Comparison of ENCODE assay signal across 2 cellular contexts in the genomic region with DNA sequence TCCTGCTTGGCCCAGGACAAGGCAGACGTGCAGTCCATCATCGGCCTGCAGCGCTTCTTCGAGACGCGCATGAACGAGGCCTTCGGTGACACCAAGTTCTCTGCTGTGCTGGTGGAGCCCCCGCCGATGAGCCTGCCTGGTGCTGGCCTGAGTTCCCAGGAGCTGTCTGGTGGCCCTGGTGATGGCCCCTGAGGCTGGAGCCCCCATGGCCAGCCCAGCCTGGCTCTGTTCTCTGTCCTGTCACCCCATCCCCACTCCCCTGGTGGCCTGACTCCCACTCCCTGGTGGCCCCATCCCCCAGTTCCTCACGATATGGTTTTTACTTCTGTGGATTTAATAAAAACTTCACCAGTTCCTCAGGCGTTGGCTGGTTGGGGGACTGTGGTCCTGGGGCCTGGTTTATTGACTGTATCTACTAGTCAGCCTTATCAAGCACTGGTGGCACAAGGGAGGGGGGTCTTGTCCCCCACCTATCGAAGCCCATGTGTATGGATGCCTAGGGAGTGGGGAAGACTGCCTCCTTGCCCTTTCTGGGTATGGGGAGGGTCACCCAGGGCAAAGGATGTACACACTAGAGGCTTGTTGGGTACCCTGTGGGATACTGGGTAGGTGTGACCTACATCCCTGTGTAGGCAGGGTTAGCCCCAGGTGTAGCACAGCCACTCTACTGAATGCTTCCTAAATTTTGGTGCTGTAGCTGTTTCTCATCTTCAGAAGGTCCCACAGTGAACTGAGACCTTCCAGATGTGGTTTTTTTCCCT.
TF ChIP-seq lines count a peak whose summit lies in the region.

No MANE protein-coding gene starts in this region.

TF ChIP-seq in A549, 52 proteins besides CTCF, POLR2A, EP300 and RAD21:
- TF ChIP-seq TP53 (CRISPR knock-in tag; IDR thresholded peaks at IDR 0.05) (no peak), HOXA7 (CRISPR knock-in tag; IDR thresholded peaks at IDR 0.05) (peak; percentile 47; the same call in 1 of the 2 replicates), ZC3H11A (IDR thresholded peaks at IDR 0.05) (no peak), PBX3 (IDR thresholded peaks at IDR 0.05) (no peak), POLR2AphosphoS2 (conservative IDR thresholded peaks at IDR 0.05; ENCODE audit: low read length) (0 out of 2 replicates have a peak, but pooled peaks have one; percentile 58), HES2 (IDR thresholded peaks at IDR 0.05) (no peak), JUN (IDR thresholded peaks at IDR 0.05) (peak; percentile 24 to 38; a peak in 2 of 5 replicates), NR3C1 (IDR thresholded peaks at IDR 0.05) (no peak), ZNF302 (CRISPR knock-in tag; IDR thresholded peaks at IDR 0.05) (no peak), BHLHE40 (IDR thresholded peaks at IDR 0.05; ENCODE audit: low read depth, low read length) (no peak)
- TF ChIP-seq, protein P1, sequence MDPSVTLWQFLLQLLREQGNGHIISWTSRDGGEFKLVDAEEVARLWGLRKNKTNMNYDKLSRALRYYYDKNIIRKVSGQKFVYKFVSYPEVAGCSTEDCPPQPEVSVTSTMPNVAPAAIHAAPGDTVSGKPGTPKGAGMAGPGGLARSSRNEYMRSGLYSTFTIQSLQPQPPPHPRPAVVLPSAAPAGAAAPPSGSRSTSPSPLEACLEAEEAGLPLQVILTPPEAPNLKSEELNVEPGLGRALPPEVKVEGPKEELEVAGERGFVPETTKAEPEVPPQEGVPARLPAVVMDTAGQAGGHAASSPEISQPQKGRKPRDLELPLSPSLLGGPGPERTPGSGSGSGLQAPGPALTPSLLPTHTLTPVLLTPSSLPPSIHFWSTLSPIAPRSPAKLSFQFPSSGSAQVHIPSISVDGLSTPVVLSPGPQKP (IDR thresholded peaks at IDR 0.05; ENCODE audit: low read depth, low read length), result no peak
- TF ChIP-seq, protein P2, sequence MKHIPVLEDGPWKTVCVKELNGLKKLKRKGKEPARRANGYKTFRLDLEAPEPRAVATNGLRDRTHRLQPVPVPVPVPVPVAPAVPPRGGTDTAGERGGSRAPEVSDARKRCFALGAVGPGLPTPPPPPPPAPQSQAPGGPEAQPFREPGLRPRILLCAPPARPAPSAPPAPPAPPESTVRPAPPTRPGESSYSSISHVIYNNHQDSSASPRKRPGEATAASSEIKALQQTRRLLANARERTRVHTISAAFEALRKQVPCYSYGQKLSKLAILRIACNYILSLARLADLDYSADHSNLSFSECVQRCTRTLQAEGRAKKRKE (CRISPR knock-in tag; IDR thresholded peaks at IDR 0.05; ENCODE audit: low read depth), result no peak
- TF ChIP-seq, protein P3, sequence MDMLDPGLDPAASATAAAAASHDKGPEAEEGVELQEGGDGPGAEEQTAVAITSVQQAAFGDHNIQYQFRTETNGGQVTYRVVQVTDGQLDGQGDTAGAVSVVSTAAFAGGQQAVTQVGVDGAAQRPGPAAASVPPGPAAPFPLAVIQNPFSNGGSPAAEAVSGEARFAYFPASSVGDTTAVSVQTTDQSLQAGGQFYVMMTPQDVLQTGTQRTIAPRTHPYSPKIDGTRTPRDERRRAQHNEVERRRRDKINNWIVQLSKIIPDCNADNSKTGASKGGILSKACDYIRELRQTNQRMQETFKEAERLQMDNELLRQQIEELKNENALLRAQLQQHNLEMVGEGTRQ (IDR thresholded peaks at IDR 0.05), result no peak
TF ChIP-seq in A549: peak in this region for 3.

TF ChIP-seq in endothelial cell of umbilical vein, 7 proteins besides CTCF, POLR2A, EP300 and RAD21:
- TF ChIP-seq MYC (IDR thresholded peaks at IDR 0.05; ENCODE audit: low read depth, low read length), result no peak
- no peak for TF ChIP-seq GATA2 (IDR thresholded peaks at IDR 0.05; ENCODE audit: insufficient read depth, insufficient read length, low read depth, low read length)
- no peak for TF ChIP-seq JUN (IDR thresholded peaks at IDR 0.05; ENCODE audit: borderline replicate concordance, insufficient read depth, insufficient read length, low read depth)
- no peak for TF ChIP-seq MAX (IDR thresholded peaks at IDR 0.05; ENCODE audit: insufficient read depth, insufficient read length)
- no peak for TF ChIP-seq FOS (IDR thresholded peaks at IDR 0.05; ENCODE audit: borderline replicate concordance, insufficient read depth, low read length)
- TF ChIP-seq EZH2 (IDR thresholded peaks at IDR 0.05; ENCODE audit: borderline replicate concordance, low read depth, low read length, severe bottlenecking), result no peak
- no peak for TF ChIP-seq POLR2AphosphoS5 (IDR thresholded peaks at IDR 0.05; ENCODE audit: insufficient read depth, low read depth, low read length)
